8 cellular contexts compared by ENCODE assay signal in genomic region chr3:75434937-75435778, GRCh38.
A peak's percentile ranks its signal among the peaks of the same experiment; 100 is the strongest.
DNase-seq lines count a peak whose midpoint lies in the region; ATAC-seq, FAIRE-seq and TF ChIP-seq lines count a peak whose summit lies in the region.
"Not testable (repeated sequence)": the region's sequence is repeated elsewhere in the genome, so short reads cannot be mapped to it uniquely, and the experiment has no call there.

No MANE protein-coding gene starts in this region.

- DNase-seq in AG09319 (ENCODE audit: extremely low read depth, low read depth) (peak; percentile 95), GM19240 (ENCODE audit: insufficient read length, low spot score) (peak; percentile 61), NCI-H510A treated with DMSO at 0.1 percent for 48 hours (lab: John Stamatoyannopoulos, UW) (peak; percentile 93), kidney tubule cell (ENCODE audit: low spot score) (peak; percentile 99)
- DNase-seq in activated CD4-positive, alpha-beta T cell treated with anti-CD3 and anti-CD28 coated beads, Interleukin-2, amount 10 ng/mL, durations not matched to agents 24 days and 14 days: peak; percentile 98
- peak; percentile 95 to 98 for DNase-seq in stimulated activated CD4-positive, alpha-beta T cell treated with anti-CD3 and anti-CD28 coated beads, Interleukin-15, amount 100 ng/mL, for 48 hours (ENCODE audit: low read depth in 2 of 2)

- peaks cover 14% of the 10 kb centered on the region for H3K4me1 Mint-ChIP-seq in activated CD4-positive, alpha-beta T cell treated with anti-CD3 and anti-CD28 coated beads, Interleukin-2, amount 10 ng/mL, durations not matched to agents 24 days and 14 days

- ATAC-seq in HG03442 (IDR thresholded peaks at IDR 0.05; ENCODE audit: unreplicated experiment): peak; percentile 97

- FAIRE-seq in colon (lab: Jason Lieb, UNC): peak; percentile 47

- H3K4me3 Mint-ChIP-seq in activated CD4-positive, alpha-beta T cell treated with anti-CD3 and anti-CD28 coated beads, Interleukin-2, amount 10 ng/mL, durations not matched to agents 24 days and 14 days: peak overlapping the region; percentile 98

- H3K36me3 Mint-ChIP-seq in activated CD4-positive, alpha-beta T cell treated with anti-CD3 and anti-CD28 coated beads, Interleukin-2, amount 10 ng/mL, durations not matched to agents 24 days and 14 days (ENCODE audit: low read depth): not testable (repeated sequence)

- intact Hi-C loops in activated CD4-positive, alpha-beta T cell treated with anti-CD3 and anti-CD28 coated beads, Interleukin-2, amount 10 ng/mL, durations not matched to agents 24 days and 14 days (cut with micrococcal nuclease): not testable (repeated sequence)

- not testable (repeated sequence) for H3K27me3 Mint-ChIP-seq in activated CD4-positive, alpha-beta T cell treated with anti-CD3 and anti-CD28 coated beads, Interleukin-2, amount 10 ng/mL, durations not matched to agents 24 days and 14 days

- TF ChIP-seq CTCF in AG09319 (IDR thresholded peaks at IDR 0.05; ENCODE audit: low read depth, low read length): not testable (repeated sequence)

- H3K27ac Mint-ChIP-seq in activated CD4-positive, alpha-beta T cell treated with anti-CD3 and anti-CD28 coated beads, Interleukin-2, amount 10 ng/mL, durations not matched to agents 24 days and 14 days: peak overlapping the region; percentile 99

- H3K9me3 Mint-ChIP-seq in activated CD4-positive, alpha-beta T cell treated with anti-CD3 and anti-CD28 coated beads, Interleukin-2, amount 10 ng/mL, durations not matched to agents 24 days and 14 days: not testable (repeated sequence)

Comparison
In these comparisons a context has a peak if more than half of its experiments do, and no peak if none do; other contexts are left out.
1. Peak in every context shown above with its lines: DNase-seq and ATAC-seq.